2 cellular contexts compared by ENCODE assay signal in the genomic region with DNA sequence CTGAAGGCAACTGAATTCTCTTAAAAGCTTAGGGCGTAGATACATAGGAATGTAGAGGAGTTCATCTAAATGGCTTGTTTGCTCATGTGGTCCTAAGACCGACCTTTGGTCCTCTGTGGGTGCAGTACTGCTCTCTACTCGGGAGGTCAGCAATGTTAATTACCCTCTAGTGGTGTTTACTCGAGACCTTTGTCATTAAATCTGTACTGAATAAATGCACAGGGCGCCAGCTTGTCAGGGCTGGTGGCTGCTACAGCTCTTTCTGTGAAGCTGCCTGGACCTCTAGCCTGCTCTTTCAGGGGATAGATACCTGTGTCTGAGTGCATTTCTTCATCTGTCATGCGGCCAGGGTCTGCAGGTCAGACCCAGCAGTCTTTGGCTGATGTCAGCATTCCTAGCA.
TF ChIP-seq lines count a peak whose summit lies in the region.

No MANE protein-coding gene starts in this region.

TF ChIP-seq in HepG2, 621 proteins besides CTCF, POLR2A, EP300 and RAD21 (continues in another document):
- TF ChIP-seq, protein P1, sequence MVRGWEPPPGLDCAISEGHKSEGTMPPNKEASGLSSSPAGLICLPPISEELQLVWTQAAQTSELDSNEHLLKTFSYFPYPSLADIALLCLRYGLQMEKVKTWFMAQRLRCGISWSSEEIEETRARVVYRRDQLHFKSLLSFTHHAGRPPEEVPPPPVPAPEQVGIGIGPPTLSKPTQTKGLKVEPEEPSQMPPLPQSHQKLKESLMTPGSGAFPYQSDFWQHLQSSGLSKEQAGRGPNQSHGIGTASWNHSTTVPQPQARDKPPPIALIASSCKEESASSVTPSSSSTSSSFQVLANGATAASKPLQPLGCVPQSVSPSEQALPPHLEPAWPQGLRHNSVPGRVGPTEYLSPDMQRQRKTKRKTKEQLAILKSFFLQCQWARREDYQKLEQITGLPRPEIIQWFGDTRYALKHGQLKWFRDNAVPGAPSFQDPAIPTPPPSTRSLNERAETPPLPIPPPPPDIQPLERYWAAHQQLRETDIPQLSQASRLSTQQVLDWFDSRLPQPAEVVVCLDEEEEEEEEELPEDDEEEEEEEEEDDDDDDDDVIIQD (CRISPR knock-in tag; IDR thresholded peaks at IDR 0.05; ENCODE audit: low read depth) = peak; percentile 96
- TF ChIP-seq RXRB (CRISPR knock-in tag; IDR thresholded peaks at IDR 0.05; ENCODE audit: borderline replicate concordance) (no peak), TSC22D2 (CRISPR knock-in tag; IDR thresholded peaks at IDR 0.05; ENCODE audit: borderline replicate concordance) (no peak), POGZ (CRISPR knock-in tag; IDR thresholded peaks at IDR 0.05) (peak; percentile 83), HNF4A (CRISPR knock-in tag; IDR thresholded peaks at IDR 0.05) (peak; percentile 87), RBFOX2 (IDR thresholded peaks at IDR 0.05; ENCODE audit: low read depth, low read length) (peak; percentile 17; the same call in 1 of the 2 replicates), MED1 (CRISPR knock-in tag; IDR thresholded peaks at IDR 0.05) (no peak), CHD4 (IDR thresholded peaks at IDR 0.05; ENCODE audit: borderline replicate concordance, low read length) (peak; percentile 51; the same call in 1 of the 2 replicates), FOXA1 (IDR thresholded peaks at IDR 0.05) (no peak), FOXA1 (CRISPR knock-in tag; IDR thresholded peaks at IDR 0.05) (peak; percentile 88), TOPORS (CRISPR knock-in tag; IDR thresholded peaks at IDR 0.05) (0 out of 2 replicates have a peak, but pooled peaks have one; percentile 61), SETDB1 (CRISPR knock-in tag; IDR thresholded peaks at IDR 0.05; ENCODE audit: borderline replicate concordance) (peak; percentile 97), ZSCAN29 (CRISPR knock-in tag; conservative IDR thresholded peaks at IDR 0.05) (no peak)
- TF ChIP-seq, protein P2, sequence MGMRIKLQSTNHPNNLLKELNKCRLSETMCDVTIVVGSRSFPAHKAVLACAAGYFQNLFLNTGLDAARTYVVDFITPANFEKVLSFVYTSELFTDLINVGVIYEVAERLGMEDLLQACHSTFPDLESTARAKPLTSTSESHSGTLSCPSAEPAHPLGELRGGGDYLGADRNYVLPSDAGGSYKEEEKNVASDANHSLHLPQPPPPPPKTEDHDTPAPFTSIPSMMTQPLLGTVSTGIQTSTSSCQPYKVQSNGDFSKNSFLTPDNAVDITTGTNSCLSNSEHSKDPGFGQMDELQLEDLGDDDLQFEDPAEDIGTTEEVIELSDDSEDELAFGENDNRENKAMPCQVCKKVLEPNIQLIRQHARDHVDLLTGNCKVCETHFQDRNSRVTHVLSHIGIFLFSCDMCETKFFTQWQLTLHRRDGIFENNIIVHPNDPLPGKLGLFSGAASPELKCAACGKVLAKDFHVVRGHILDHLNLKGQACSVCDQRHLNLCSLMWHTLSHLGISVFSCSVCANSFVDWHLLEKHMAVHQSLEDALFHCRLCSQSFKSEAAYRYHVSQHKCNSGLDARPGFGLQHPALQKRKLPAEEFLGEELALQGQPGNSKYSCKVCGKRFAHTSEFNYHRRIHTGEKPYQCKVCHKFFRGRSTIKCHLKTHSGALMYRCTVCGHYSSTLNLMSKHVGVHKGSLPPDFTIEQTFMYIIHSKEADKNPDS (CRISPR knock-in tag; IDR thresholded peaks at IDR 0.05) = 0 out of 2 replicates have a peak, but pooled peaks have one; percentile 56
- TF ChIP-seq, protein P3, sequence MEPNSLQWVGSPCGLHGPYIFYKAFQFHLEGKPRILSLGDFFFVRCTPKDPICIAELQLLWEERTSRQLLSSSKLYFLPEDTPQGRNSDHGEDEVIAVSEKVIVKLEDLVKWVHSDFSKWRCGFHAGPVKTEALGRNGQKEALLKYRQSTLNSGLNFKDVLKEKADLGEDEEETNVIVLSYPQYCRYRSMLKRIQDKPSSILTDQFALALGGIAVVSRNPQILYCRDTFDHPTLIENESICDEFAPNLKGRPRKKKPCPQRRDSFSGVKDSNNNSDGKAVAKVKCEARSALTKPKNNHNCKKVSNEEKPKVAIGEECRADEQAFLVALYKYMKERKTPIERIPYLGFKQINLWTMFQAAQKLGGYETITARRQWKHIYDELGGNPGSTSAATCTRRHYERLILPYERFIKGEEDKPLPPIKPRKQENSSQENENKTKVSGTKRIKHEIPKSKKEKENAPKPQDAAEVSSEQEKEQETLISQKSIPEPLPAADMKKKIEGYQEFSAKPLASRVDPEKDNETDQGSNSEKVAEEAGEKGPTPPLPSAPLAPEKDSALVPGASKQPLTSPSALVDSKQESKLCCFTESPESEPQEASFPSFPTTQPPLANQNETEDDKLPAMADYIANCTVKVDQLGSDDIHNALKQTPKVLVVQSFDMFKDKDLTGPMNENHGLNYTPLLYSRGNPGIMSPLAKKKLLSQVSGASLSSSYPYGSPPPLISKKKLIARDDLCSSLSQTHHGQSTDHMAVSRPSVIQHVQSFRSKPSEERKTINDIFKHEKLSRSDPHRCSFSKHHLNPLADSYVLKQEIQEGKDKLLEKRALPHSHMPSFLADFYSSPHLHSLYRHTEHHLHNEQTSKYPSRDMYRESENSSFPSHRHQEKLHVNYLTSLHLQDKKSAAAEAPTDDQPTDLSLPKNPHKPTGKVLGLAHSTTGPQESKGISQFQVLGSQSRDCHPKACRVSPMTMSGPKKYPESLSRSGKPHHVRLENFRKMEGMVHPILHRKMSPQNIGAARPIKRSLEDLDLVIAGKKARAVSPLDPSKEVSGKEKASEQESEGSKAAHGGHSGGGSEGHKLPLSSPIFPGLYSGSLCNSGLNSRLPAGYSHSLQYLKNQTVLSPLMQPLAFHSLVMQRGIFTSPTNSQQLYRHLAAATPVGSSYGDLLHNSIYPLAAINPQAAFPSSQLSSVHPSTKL (CRISPR knock-in tag; IDR thresholded peaks at IDR 0.05) = peak; percentile 48
- TF ChIP-seq, protein P4, sequence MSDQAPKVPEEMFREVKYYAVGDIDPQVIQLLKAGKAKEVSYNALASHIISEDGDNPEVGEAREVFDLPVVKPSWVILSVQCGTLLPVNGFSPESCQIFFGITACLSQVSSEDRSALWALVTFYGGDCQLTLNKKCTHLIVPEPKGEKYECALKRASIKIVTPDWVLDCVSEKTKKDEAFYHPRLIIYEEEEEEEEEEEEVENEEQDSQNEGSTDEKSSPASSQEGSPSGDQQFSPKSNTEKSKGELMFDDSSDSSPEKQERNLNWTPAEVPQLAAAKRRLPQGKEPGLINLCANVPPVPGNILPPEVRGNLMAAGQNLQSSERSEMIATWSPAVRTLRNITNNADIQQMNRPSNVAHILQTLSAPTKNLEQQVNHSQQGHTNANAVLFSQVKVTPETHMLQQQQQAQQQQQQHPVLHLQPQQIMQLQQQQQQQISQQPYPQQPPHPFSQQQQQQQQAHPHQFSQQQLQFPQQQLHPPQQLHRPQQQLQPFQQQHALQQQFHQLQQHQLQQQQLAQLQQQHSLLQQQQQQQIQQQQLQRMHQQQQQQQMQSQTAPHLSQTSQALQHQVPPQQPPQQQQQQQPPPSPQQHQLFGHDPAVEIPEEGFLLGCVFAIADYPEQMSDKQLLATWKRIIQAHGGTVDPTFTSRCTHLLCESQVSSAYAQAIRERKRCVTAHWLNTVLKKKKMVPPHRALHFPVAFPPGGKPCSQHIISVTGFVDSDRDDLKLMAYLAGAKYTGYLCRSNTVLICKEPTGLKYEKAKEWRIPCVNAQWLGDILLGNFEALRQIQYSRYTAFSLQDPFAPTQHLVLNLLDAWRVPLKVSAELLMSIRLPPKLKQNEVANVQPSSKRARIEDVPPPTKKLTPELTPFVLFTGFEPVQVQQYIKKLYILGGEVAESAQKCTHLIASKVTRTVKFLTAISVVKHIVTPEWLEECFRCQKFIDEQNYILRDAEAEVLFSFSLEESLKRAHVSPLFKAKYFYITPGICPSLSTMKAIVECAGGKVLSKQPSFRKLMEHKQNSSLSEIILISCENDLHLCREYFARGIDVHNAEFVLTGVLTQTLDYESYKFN (CRISPR knock-in tag; conservative IDR thresholded peaks at IDR 0.05) = peak; percentile 41

TF ChIP-seq in GM12878, 131 proteins besides CTCF, POLR2A, EP300 and RAD21:
- TF ChIP-seq KLF5 (IDR thresholded peaks at IDR 0.05; ENCODE audit: partially characterized antibody) (no peak), HDAC6 (IDR thresholded peaks at IDR 0.05; ENCODE audit: unreplicated experiment) (no peak), BACH1 (IDR thresholded peaks at IDR 0.05; ENCODE audit: borderline replicate concordance) (no peak), YY1 (IDR thresholded peaks at IDR 0.05; ENCODE audit: low read depth, low read length) (no peak), SIX5 (IDR thresholded peaks at IDR 0.05; ENCODE audit: low read depth, low read length, severe bottlenecking) (no peak)
- TF ChIP-seq, protein P5, sequence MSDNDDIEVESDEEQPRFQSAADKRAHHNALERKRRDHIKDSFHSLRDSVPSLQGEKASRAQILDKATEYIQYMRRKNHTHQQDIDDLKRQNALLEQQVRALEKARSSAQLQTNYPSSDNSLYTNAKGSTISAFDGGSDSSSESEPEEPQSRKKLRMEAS (IDR thresholded peaks at IDR 0.05; ENCODE audit: low read depth, low read length) = no peak
- TF ChIP-seq, protein P6, sequence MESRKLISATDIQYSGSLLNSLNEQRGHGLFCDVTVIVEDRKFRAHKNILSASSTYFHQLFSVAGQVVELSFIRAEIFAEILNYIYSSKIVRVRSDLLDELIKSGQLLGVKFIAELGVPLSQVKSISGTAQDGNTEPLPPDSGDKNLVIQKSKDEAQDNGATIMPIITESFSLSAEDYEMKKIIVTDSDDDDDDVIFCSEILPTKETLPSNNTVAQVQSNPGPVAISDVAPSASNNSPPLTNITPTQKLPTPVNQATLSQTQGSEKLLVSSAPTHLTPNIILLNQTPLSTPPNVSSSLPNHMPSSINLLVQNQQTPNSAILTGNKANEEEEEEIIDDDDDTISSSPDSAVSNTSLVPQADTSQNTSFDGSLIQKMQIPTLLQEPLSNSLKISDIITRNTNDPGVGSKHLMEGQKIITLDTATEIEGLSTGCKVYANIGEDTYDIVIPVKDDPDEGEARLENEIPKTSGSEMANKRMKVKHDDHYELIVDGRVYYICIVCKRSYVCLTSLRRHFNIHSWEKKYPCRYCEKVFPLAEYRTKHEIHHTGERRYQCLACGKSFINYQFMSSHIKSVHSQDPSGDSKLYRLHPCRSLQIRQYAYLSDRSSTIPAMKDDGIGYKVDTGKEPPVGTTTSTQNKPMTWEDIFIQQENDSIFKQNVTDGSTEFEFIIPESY (IDR thresholded peaks at IDR 0.05) = peak; percentile 81
- TF ChIP-seq, protein P7, sequence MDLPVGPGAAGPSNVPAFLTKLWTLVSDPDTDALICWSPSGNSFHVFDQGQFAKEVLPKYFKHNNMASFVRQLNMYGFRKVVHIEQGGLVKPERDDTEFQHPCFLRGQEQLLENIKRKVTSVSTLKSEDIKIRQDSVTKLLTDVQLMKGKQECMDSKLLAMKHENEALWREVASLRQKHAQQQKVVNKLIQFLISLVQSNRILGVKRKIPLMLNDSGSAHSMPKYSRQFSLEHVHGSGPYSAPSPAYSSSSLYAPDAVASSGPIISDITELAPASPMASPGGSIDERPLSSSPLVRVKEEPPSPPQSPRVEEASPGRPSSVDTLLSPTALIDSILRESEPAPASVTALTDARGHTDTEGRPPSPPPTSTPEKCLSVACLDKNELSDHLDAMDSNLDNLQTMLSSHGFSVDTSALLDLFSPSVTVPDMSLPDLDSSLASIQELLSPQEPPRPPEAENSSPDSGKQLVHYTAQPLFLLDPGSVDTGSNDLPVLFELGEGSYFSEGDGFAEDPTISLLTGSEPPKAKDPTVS (IDR thresholded peaks at IDR 0.05; ENCODE audit: low read depth, low read length) = no peak
